ENCODE assay signal across 8 cellular contexts in genomic region chr6:41548098-41548840, GRCh38.
A peak's percentile ranks its signal among the peaks of the same experiment; 100 is the strongest.
DNase-seq lines count a peak whose midpoint lies in the region; ATAC-seq and TF ChIP-seq lines count a peak whose summit lies in the region.

No MANE protein-coding gene starts in this region.

- peak; percentile 37 for DNase-seq in GM06990 (ENCODE audit: extremely low read depth, insufficient read length)
- DNase-seq in activated CD4-positive, alpha-beta T cell treated with anti-CD3 and anti-CD28 coated beads for 48 hours, result peak; percentile 67
- no peak for DNase-seq in epithelial cell of esophagus (ENCODE audit: low read depth)
- DNase-seq in retinal pigment epithelial cell (ENCODE audit: low read depth), result no peak
- DNase-seq in WERI-Rb-1, result no peak

- TF ChIP-seq CTCF in GM06990 (IDR thresholded peaks at IDR 0.05; ENCODE audit: insufficient read depth, low read length, poor library complexity, severe bottlenecking) (no peak), epithelial cell of esophagus (IDR thresholded peaks at IDR 0.05; ENCODE audit: insufficient read depth, low read depth, low read length, missing control alignments) (no peak), retinal pigment epithelial cell (conservative IDR thresholded peaks at IDR 0.05; ENCODE audit: low read depth, low read length) (no peak), WERI-Rb-1 (IDR thresholded peaks at IDR 0.05; ENCODE audit: low read depth, low read length) (no peak)

- H3K4me3 ChIP-seq in GM06990 (replicated peaks; ENCODE audit: low read depth, low read length) (peak overlapping the region; percentile 97), epithelial cell of esophagus (ENCODE audit: low read length) (peak overlapping the region; percentile 78), retinal pigment epithelial cell (ENCODE audit: low read length) (peak overlapping the region; percentile 93), WERI-Rb-1 (ENCODE audit: low read depth, low read length) (no peak overlapping the region)

- H3K9me3 ChIP-seq in WERI-Rb-1 (ENCODE audit: severe bottlenecking), result no peaks in the 10 kb centered on the region

- H3K27me3 ChIP-seq in GM06990 (replicated peaks; ENCODE audit: control insufficient read depth, insufficient read depth, low read length) (no peaks in the 10 kb centered on the region), WERI-Rb-1 (ENCODE audit: insufficient read depth, low read depth, severe bottlenecking) (no peaks in the 10 kb centered on the region)

- no peak for ATAC-seq in HG02678 (IDR thresholded peaks at IDR 0.05; ENCODE audit: unreplicated experiment)
- ATAC-seq in GM21381 (IDR thresholded peaks at IDR 0.05; ENCODE audit: unreplicated experiment), result no peak
- ATAC-seq in HG03342 (IDR thresholded peaks at IDR 0.05; ENCODE audit: unreplicated experiment), result no peak

- no peak overlapping the region for H3K27ac ChIP-seq in WERI-Rb-1

- H3K36me3 ChIP-seq in GM06990 (ENCODE audit: control insufficient read depth, insufficient read depth, low read length) (peaks cover 16% of the 10 kb centered on the region), WERI-Rb-1 (peaks cover 40% of the 10 kb centered on the region)

Comparison
In these comparisons a context has a peak if more than half of its experiments do, and no peak if none do; other contexts are left out.
1. DNase-seq: peak in GM06990 (single experiment) and activated CD4-positive, alpha-beta T cell treated with anti-CD3 and anti-CD28 coated beads for 48 hours (single experiment); none in epithelial cell of esophagus (single experiment), retinal pigment epithelial cell (single experiment) and WERI-Rb-1 (single experiment).